7 cellular contexts compared by ENCODE assay signal in genomic region chr7:105387621-105388372, GRCh38. TPM values are rescaled to one million over a fixed set of nuclear protein-coding genes. Genes with fewer than 3 reads are reported as not detected.
A peak's percentile ranks its signal among the peaks of the same experiment; 100 is the strongest.
DNase-seq lines count a peak whose midpoint lies in the region; ATAC-seq, FAIRE-seq and TF ChIP-seq lines count a peak whose summit lies in the region.

No MANE protein-coding gene starts in this region.

- H3K79me2 ChIP-seq in keratinocyte (ENCODE audit: control insufficient read depth, insufficient read depth, low read length) = peaks cover 43% of the 10 kb centered on the region

- H3K4me1 Mint-ChIP-seq in HFFc6 (ENCODE audit: low read depth) = peaks cover 25% of the 10 kb centered on the region
- H3K4me1 Mint-ChIP-seq in central memory CD8-positive, alpha-beta T cell = peaks cover 37% of the 10 kb centered on the region

- peak overlapping the region; percentile 12 for H2AFZ ChIP-seq in keratinocyte (ENCODE audit: control insufficient read depth, low read length)

- H3K9ac ChIP-seq in keratinocyte (ENCODE audit: control insufficient read depth, extremely low read depth, insufficient read depth, low read length) = peak overlapping the region; percentile 82

- no peaks in the 10 kb centered on the region; the same call in 1 of the 2 replicates for H3K27me3 Mint-ChIP-seq in HFFc6 (ENCODE audit: insufficient read depth)
- no peaks in the 10 kb centered on the region for H3K27me3 Mint-ChIP-seq in central memory CD8-positive, alpha-beta T cell

- no peaks in the 10 kb centered on the region for H3K9me1 ChIP-seq in keratinocyte (ENCODE audit: control insufficient read depth, extremely low read depth, insufficient read depth, low read length)

- H3K27me3 ChIP-seq in WERI-Rb-1 (ENCODE audit: insufficient read depth, low read depth, severe bottlenecking) = no peaks in the 10 kb centered on the region
- no peaks in the 10 kb centered on the region for H3K27me3 ChIP-seq in keratinocyte (ENCODE audit: control insufficient read depth, extremely low read depth, insufficient read depth, low read length)

- peaks cover 7% of the 10 kb centered on the region for H3K4me1 ChIP-seq in keratinocyte (ENCODE audit: control insufficient read depth, extremely low read depth, insufficient read depth, low read length)

- peaks cover 4% of the 10 kb centered on the region for H4K20me1 ChIP-seq in keratinocyte (ENCODE audit: control insufficient read depth, extremely low read depth, insufficient read depth, low read length)

- peak overlapping the region; percentile 84 for H3K27ac Mint-ChIP-seq in HFFc6
- peak overlapping the region; percentile 94 for H3K27ac Mint-ChIP-seq in central memory CD8-positive, alpha-beta T cell (ENCODE audit: low read depth)

- TF ChIP-seq CTCF in GM12865 (IDR thresholded peaks at IDR 0.05; ENCODE audit: insufficient read depth, low read depth, low read length, missing control alignments) = no peak
- TF ChIP-seq CTCF in HFFc6 (IDR thresholded peaks at IDR 0.05) = peak; percentile 21; the same call in 1 of the 2 replicates
- TF ChIP-seq CTCF in WERI-Rb-1 (IDR thresholded peaks at IDR 0.05; ENCODE audit: low read depth, low read length) = peak; percentile 19; the same call in 1 of the 2 replicates
- TF ChIP-seq CTCF in keratinocyte (optimal IDR thresholded peaks at IDR 0.05 in 1 of 3, IDR thresholded peaks at IDR 0.05 in 1 of 3, conservative IDR thresholded peaks at IDR 0.05 in 1 of 3; ENCODE audit: extremely low read depth in 1 of 3, insufficient read depth in 2 of 3, low read length in 3 of 3) = no peak

- peak overlapping the region; percentile 83 for H3K4me3 ChIP-seq in GM12865 (ENCODE audit: low read depth, low read length)
- peak overlapping the region; percentile 60 for H3K4me3 ChIP-seq in WERI-Rb-1 (ENCODE audit: low read depth, low read length)
- H3K4me3 ChIP-seq in keratinocyte (ENCODE audit: control insufficient read depth in 2 of 3, extremely low read depth in 1 of 3, insufficient read depth in 2 of 3, low read depth in 1 of 3, low read length in 3 of 3) = peak overlapping the region; percentile 78 to 87 (median 80)

- H3K9me3 ChIP-seq in WERI-Rb-1 (ENCODE audit: severe bottlenecking) (no peaks in the 10 kb centered on the region), keratinocyte (ENCODE audit: control insufficient read depth, low read depth, low read length) (no peaks in the 10 kb centered on the region)

- DNase-seq in GM12865 (ENCODE audit: low read depth) = peak; percentile 59
- peak; percentile 17 for DNase-seq in HFFc6
- DNase-seq in NCI-H1092 treated with DMSO at 0.1 percent for 48 hours (lab: John Stamatoyannopoulos, UW) = peak; percentile 64
- DNase-seq in WERI-Rb-1 = peak; percentile 61
- peak; percentile 27 to 40 for DNase-seq in central memory CD8-positive, alpha-beta T cell (ENCODE audit: low spot score in 2 of 2)
- no peak for DNase-seq in keratinocyte (ENCODE audit: low read depth, low spot score)
- peak; percentile 19 to 23 (median 23) for DNase-seq in stimulated activated CD4-positive, alpha-beta T cell treated with anti-CD3 and anti-CD28 coated beads, Interleukin-12 subunit alpha, Interleukin-12 subunit beta, amount 100 ng/mL, for 48 hours (ENCODE audit: low read depth in 2 of 3, low spot score in 1 of 3)

- peaks cover 8% of the 10 kb centered on the region for H3K36me3 ChIP-seq in WERI-Rb-1
- peaks cover 0 to 2% of the 10 kb centered on the region in 2 experiments for H3K36me3 ChIP-seq in keratinocyte (ENCODE audit: control insufficient read depth in 2 of 2, extremely low read depth in 1 of 2, insufficient read depth in 2 of 2, low read length in 2 of 2)

- no peak for FAIRE-seq in keratinocyte (lab: Jason Lieb, UNC)

- H3K4me2 ChIP-seq in keratinocyte (ENCODE audit: control insufficient read depth, extremely low read depth, insufficient read depth, low read depth, low read length) = peak overlapping the region; percentile 89

- dilution Hi-C loops in keratinocyte (cut with MboI; ENCODE audit: extremely low pct_ligation_motif_present, low sequenced_read_pairs) = no loop called here

- peak overlapping the region; percentile 73 for H3K27ac ChIP-seq in WERI-Rb-1
- H3K27ac ChIP-seq in keratinocyte (ENCODE audit: control insufficient read depth, insufficient read depth, low read length) = peak overlapping the region; percentile 43

- H3K9me3 Mint-ChIP-seq in HFFc6 = no peaks in the 10 kb centered on the region
- no peaks in the 10 kb centered on the region for H3K9me3 Mint-ChIP-seq in central memory CD8-positive, alpha-beta T cell

- ATAC-seq in central memory CD8-positive, alpha-beta T cell (replicated peaks; ENCODE audit: extremely low read depth, poor library complexity, severe bottlenecking) = peak; percentile 60

- peak overlapping the region; percentile 97 for H3K4me3 Mint-ChIP-seq in HFFc6
- peak overlapping the region; percentile 94 for H3K4me3 Mint-ChIP-seq in central memory CD8-positive, alpha-beta T cell

- peaks cover 12% of the 10 kb centered on the region for H3K36me3 Mint-ChIP-seq in HFFc6 (ENCODE audit: low read depth)
- H3K36me3 Mint-ChIP-seq in central memory CD8-positive, alpha-beta T cell (ENCODE audit: insufficient read depth) = peaks cover 10% of the 10 kb centered on the region

RNA-seq across cellular contexts. Expression of gene SRPK2, which starts 0.9 kb away (rescaled TPM):
- 10 to 100 TPM; 45.2 to 49.3 (median 46.7) TPM for total RNA-seq in HFFc6 (2021; fragmentation: NEBNext Ultra II Directional; extraction: Animal tissue kit (Norgen Biotek cat#: 25700))
- 26.6 to 40.2 TPM (median 32.7 TPM) in 3 replicates for polyA plus RNA-seq in keratinocyte
- 72.0 TPM for polyA plus RNA-seq in keratinocyte (2011; ENCODE audit: low read depth)
- 27.9 and 36.1 TPM in 2 replicates for polyA plus RNA-seq in keratinocyte (2011; cell fraction: cytosol; rRNA removed)
- 45.9 and 47.2 TPM in 2 replicates for polyA plus RNA-seq in keratinocyte (2011; cell fraction: nucleus; rRNA removed)
- 37.8 and 50.5 TPM in 2 replicates for polyA plus RNA-seq in keratinocyte (2012; ENCODE audit: low replicate concordance)
- polyA minus RNA-seq in keratinocyte = 22.2 to 50.0 TPM (median 27.8 TPM) in 3 replicates
- 22.3 TPM for polyA minus RNA-seq in keratinocyte (2011; cell fraction: cytosol; rRNA and poly(A)+ RNA removed)
- polyA minus RNA-seq in keratinocyte (2011; cell fraction: nucleus; rRNA and poly(A)+ RNA removed) = 45.9 and 90.8 TPM in 2 replicates

Comparison
In these comparisons a context has a peak if more than half of its experiments do, and no peak if none do; other contexts are left out.
1. CTCF ChIP-seq: peak in HFFc6 (single experiment) and WERI-Rb-1 (single experiment); none in GM12865 (single experiment) and keratinocyte (0 of 3).
2. Peak in every context shown above with its lines, with median percentiles within 50 percentile points of each other: H3K4me3 ChIP-seq.